ENCODE assay signal across 8 cellular contexts in the genomic region with DNA sequence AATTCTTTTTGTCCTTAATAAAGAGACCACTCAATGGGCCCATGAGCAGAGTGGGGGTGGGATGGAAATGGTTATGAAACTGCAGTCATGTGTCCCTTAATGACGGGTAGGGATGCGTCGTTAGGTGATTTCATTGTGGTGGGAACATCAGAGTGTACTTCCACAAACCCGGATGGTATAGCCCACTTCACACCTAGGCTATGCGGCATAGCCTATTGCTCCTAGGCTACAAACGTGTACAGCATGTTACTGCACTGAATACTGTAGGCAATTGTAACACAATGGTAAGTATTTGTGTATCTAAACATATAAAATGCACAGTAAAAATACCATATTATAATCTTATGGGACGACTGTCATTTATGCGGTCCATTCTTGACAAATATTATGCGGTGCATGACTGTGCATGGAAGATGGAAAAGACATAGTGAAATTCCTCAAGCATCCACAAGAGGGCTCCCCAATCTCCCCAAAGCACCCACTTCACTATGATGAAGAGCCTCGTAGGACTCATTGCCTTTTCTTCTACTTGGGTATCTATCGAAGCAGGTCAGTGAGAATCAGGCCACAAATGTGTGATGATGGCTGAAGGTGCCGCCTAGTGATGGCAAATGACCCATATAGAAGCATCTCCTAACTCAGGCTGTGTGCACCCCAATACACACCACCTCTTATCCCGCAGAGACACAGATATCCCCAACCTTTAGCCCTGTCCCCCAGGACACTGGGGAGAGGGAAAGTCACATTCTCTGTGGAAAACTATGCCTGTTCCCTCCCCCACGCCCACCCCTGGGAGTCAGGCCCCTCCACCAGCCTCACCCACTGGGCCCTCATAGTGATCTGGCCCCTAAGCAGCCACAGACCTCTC. TPM values are rescaled to one million over a fixed set of nuclear protein-coding genes. Genes with fewer than 3 reads are reported as not detected.
A peak's percentile ranks its signal among the peaks of the same experiment; 100 is the strongest.
DNase-seq lines count a peak whose midpoint lies in the region; ATAC-seq and TF ChIP-seq lines count a peak whose summit lies in the region.

No MANE protein-coding gene starts in this region.

- no peak overlapping the region for H3K27ac Mint-ChIP-seq in activated T-helper 2 cell treated with anti-CD3 and anti-CD28 coated beads, Interferon-gamma antibody, Interleukin-2, Interleukin-4, amounts not matched to agents 10 μg/mL and 5 μg/mL and 100 μg/mL, durations not matched to agents 14 hours and 24 hours and 36 hours

- peaks cover 4% of the 10 kb centered on the region for H3K9me3 Mint-ChIP-seq in activated T-helper 2 cell treated with anti-CD3 and anti-CD28 coated beads, Interferon-gamma antibody, Interleukin-2, Interleukin-4, amounts not matched to agents 10 μg/mL and 5 μg/mL and 100 μg/mL, durations not matched to agents 14 hours and 24 hours and 36 hours

- DNase-seq in SIG-M5 treated with dmso at 0.1 percent for 504 hours (lab: John Stamatoyannopoulos, UW; ENCODE audit: unreplicated experiment) (peak; percentile 59), SIG-M5 (lab: John Stamatoyannopoulos, UW) (no peak), LNCaP clone FGC (ENCODE audit: low read depth) (peak; percentile 2), SK-N-DZ (ENCODE audit: low spot score) (peak; percentile 70), lung (ENCODE audit: low spot score) (no peak)
- DNase-seq in central memory CD4-positive, alpha-beta T cell: peak; percentile 40
- DNase-seq in activated T-helper 2 cell treated with anti-CD3 and anti-CD28 coated beads, Interferon-gamma antibody, Interleukin-2, Interleukin-4, amounts not matched to agents 10 μg/mL and 5 μg/mL and 100 μg/mL, durations not matched to agents 14 hours and 24 hours and 36 hours (ENCODE audit: low spot score): no peak

- TF ChIP-seq CTCF in LNCaP clone FGC (IDR thresholded peaks at IDR 0.05; ENCODE audit: control insufficient read depth, extremely low read depth, insufficient read depth) (peak; percentile 62), lung (IDR thresholded peaks at IDR 0.05; ENCODE audit: control extremely low read depth, extremely low read depth) (peak; percentile 62)

- ATAC-seq in lung (ENCODE audit: insufficient read depth, low FRiP score) (no peak), GM18519 (IDR thresholded peaks at IDR 0.05; ENCODE audit: low FRiP score, unreplicated experiment) (no peak)

- no peaks in the 10 kb centered on the region for H3K36me3 ChIP-seq in lung (ENCODE audit: control insufficient read depth in 2 of 2, insufficient read depth in 2 of 2, low read length in 2 of 2)

- 47% methylated on average over 14 of the region's 14 CpGs for WGBS in lung, 2 donors

- no peak overlapping the region for H3K27ac ChIP-seq in lung (ENCODE audit: low read depth in 1 of 2, low read length in 1 of 2)

- peaks cover 0 to 4% of the 10 kb centered on the region in 2 donors for H3K9me3 ChIP-seq in lung (ENCODE audit: control insufficient read depth in 2 of 2, insufficient read depth in 1 of 2, low read length in 1 of 2)

- no peaks in the 10 kb centered on the region for H3K36me3 Mint-ChIP-seq in activated T-helper 2 cell treated with anti-CD3 and anti-CD28 coated beads, Interferon-gamma antibody, Interleukin-2, Interleukin-4, amounts not matched to agents 10 μg/mL and 5 μg/mL and 100 μg/mL, durations not matched to agents 14 hours and 24 hours and 36 hours (ENCODE audit: low read depth)

- intact Hi-C loops in activated T-helper 2 cell treated with anti-CD3 and anti-CD28 coated beads, Interferon-gamma antibody, Interleukin-2, Interleukin-4, amounts not matched to agents 10 μg/mL and 5 μg/mL and 100 μg/mL, durations not matched to agents 14 hours and 24 hours and 36 hours (cut with micrococcal nuclease): loop anchor here (1.0 kb wide), 1 partner anchor 26 kb away; no protein-coding TSS in a partner anchor

- H3K4me3 Mint-ChIP-seq in activated T-helper 2 cell treated with anti-CD3 and anti-CD28 coated beads, Interferon-gamma antibody, Interleukin-2, Interleukin-4, amounts not matched to agents 10 μg/mL and 5 μg/mL and 100 μg/mL, durations not matched to agents 14 hours and 24 hours and 36 hours (ENCODE audit: low read depth): no peak overlapping the region

- peaks cover 2% of the 10 kb centered on the region for H3K4me1 Mint-ChIP-seq in activated T-helper 2 cell treated with anti-CD3 and anti-CD28 coated beads, Interferon-gamma antibody, Interleukin-2, Interleukin-4, amounts not matched to agents 10 μg/mL and 5 μg/mL and 100 μg/mL, durations not matched to agents 14 hours and 24 hours and 36 hours (ENCODE audit: low read depth)

- H3K27me3 ChIP-seq in lung (ENCODE audit: control insufficient read depth, insufficient read depth): no peaks in the 10 kb centered on the region

- H3K27me3 Mint-ChIP-seq in activated T-helper 2 cell treated with anti-CD3 and anti-CD28 coated beads, Interferon-gamma antibody, Interleukin-2, Interleukin-4, amounts not matched to agents 10 μg/mL and 5 μg/mL and 100 μg/mL, durations not matched to agents 14 hours and 24 hours and 36 hours (ENCODE audit: low read depth): peaks cover 39% of the 10 kb centered on the region

- H3K4me3 ChIP-seq in LNCaP clone FGC (ENCODE audit: low read depth, low read length) (no peak overlapping the region), lung (no peak overlapping the region)

- H3K4me1 ChIP-seq in lung (ENCODE audit: control insufficient read depth in 2 of 2, insufficient read depth in 2 of 2, low read length in 2 of 2): no peaks in the 10 kb centered on the region

RNA-seq across cellular contexts. Expression of a gene that starts 43.5 kb away (rescaled TPM):
- polyA plus RNA-seq in SK-N-DZ (2014; cell fraction: cytosol; rRNA removed): not detected in 2 replicates
- polyA plus RNA-seq in SK-N-DZ (2014; cell fraction: nucleus; rRNA removed): not detected in 2 replicates
- total RNA-seq in lung: 1 to 10 TPM in 1 of 2 donors, under 1 TPM in 1; 0.77 to 2.0 TPM
- under 1 TPM; 0.53 to 0.82 TPM for polyA plus RNA-seq in lung
- total RNA-seq in activated T-helper 2 cell treated with anti-CD3 and anti-CD28 coated beads, Interferon-gamma antibody, Interleukin-2, Interleukin-4, amounts not matched to agents 10 μg/mL and 5 μg/mL and 100 μg/mL, durations not matched to agents 14 hours and 24 hours and 36 hours: 40.4 and 40.6 TPM in 2 replicates

RNA-seq across cellular contexts. Expression of a gene that starts 45.0 kb away (rescaled TPM):
- 6.6 and 9.5 TPM in 2 replicates for polyA plus RNA-seq in SK-N-DZ (2014; cell fraction: cytosol; rRNA removed)
- 80.3 and 121 TPM in 2 replicates for polyA plus RNA-seq in SK-N-DZ (2014; cell fraction: nucleus; rRNA removed)
- total RNA-seq in lung: 10 to 100 TPM in 1 of 2 donors, 1 to 10 TPM in 1; 9.3 to 25.3 TPM
- 10 to 100 TPM in 1 of 2 donors, 1 to 10 TPM in 1; 7.6 to 12.7 TPM for polyA plus RNA-seq in lung
- 19.5 and 20.7 TPM in 2 replicates for total RNA-seq in activated T-helper 2 cell treated with anti-CD3 and anti-CD28 coated beads, Interferon-gamma antibody, Interleukin-2, Interleukin-4, amounts not matched to agents 10 μg/mL and 5 μg/mL and 100 μg/mL, durations not matched to agents 14 hours and 24 hours and 36 hours

RNA-seq across cellular contexts. Expression of a gene that starts 54.8 kb away (rescaled TPM):
- 105 and 111 TPM in 2 replicates for polyA plus RNA-seq in SK-N-DZ (2014; cell fraction: cytosol; rRNA removed)
- 41.8 and 54.8 TPM in 2 replicates for polyA plus RNA-seq in SK-N-DZ (2014; cell fraction: nucleus; rRNA removed)
- 10 to 100 TPM; 18.4 to 32.9 TPM for total RNA-seq in lung
- polyA plus RNA-seq in lung: 10 to 100 TPM; 27.6 to 38.3 TPM
- 52.2 and 54.1 TPM in 2 replicates for total RNA-seq in activated T-helper 2 cell treated with anti-CD3 and anti-CD28 coated beads, Interferon-gamma antibody, Interleukin-2, Interleukin-4, amounts not matched to agents 10 μg/mL and 5 μg/mL and 100 μg/mL, durations not matched to agents 14 hours and 24 hours and 36 hours

RNA-seq across cellular contexts. Expression of a gene that starts 54.9 kb away (rescaled TPM):
- 0.34 TPM in 1 of 2 replicates, not detected in the other for polyA plus RNA-seq in SK-N-DZ (2014; cell fraction: cytosol; rRNA removed)
- 0.79 and 1.8 TPM in 2 replicates for polyA plus RNA-seq in SK-N-DZ (2014; cell fraction: nucleus; rRNA removed)
- 10 to 100 TPM in 1 of 2 donors, 1 to 10 TPM in 1; 9.6 to 25.3 TPM for total RNA-seq in lung
- polyA plus RNA-seq in lung: 10 to 100 TPM in 1 of 2 donors, 1 to 10 TPM in 1; 9.3 to 11.8 TPM
- 0.64 and 0.92 TPM in 2 replicates for total RNA-seq in activated T-helper 2 cell treated with anti-CD3 and anti-CD28 coated beads, Interferon-gamma antibody, Interleukin-2, Interleukin-4, amounts not matched to agents 10 μg/mL and 5 μg/mL and 100 μg/mL, durations not matched to agents 14 hours and 24 hours and 36 hours

Comparison
In these comparisons a context has a peak if more than half of its experiments do, and no peak if none do; other contexts are left out.
1. DNase-seq: peak in SIG-M5 treated with dmso at 0.1 percent for 504 hours (single experiment), LNCaP clone FGC (single experiment), SK-N-DZ (single experiment) and central memory CD4-positive, alpha-beta T cell (single experiment); none in SIG-M5 (single experiment), lung (single experiment) and activated T-helper 2 cell treated with anti-CD3 and anti-CD28 coated beads, Interferon-gamma antibody, Interleukin-2, Interleukin-4, amounts not matched to agents 10 μg/mL and 5 μg/mL and 100 μg/mL, durations not matched to agents 14 hours and 24 hours and 36 hours (single experiment).
2. RNA of a gene that starts 43.5 kb away (total RNA-seq): 40.4 to 40.6 TPM in activated T-helper 2 cell treated with anti-CD3 and anti-CD28 coated beads, Interferon-gamma antibody, Interleukin-2, Interleukin-4, amounts not matched to agents 10 μg/mL and 5 μg/mL and 100 μg/mL, durations not matched to agents 14 hours and 24 hours and 36 hours; 0.77 to 2.0 TPM in lung; every median in the first group is over 10 times any median in the second.